Comparison of ENCODE assay signal across 18 cellular contexts in the genomic region with DNA sequence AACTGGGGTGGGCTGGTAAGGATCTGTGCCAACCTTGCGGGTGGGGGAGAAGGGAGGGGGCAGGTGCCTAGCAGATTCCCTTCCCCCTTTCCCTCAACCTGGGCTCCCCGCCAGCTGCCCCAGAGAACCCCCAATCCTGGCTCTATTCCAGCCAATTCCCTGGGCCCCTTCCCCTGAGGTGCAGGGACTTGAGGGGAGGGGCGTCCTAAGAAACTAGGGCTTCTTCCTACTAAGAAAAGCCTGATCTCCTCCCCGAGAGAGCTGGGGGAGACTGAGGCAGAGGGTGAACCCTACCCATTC. TPM values are rescaled to one million over a fixed set of nuclear protein-coding genes. Genes with fewer than 3 reads are reported as not detected.
A peak's percentile ranks its signal among the peaks of the same experiment; 100 is the strongest.
DNase-seq lines count a peak whose midpoint lies in the region; ATAC-seq and TF ChIP-seq lines count a peak whose summit lies in the region.
"Had no signal": no experiment of that assay in that cellular context is flagged by ENCODE, and none has a peak within 500 bp of the region (broad histone marks: within the 10 kb centered on the region; RNA-seq: fewer than 3 reads in every experiment).

No MANE protein-coding gene starts in this region.

- DNase-seq in DMS79 (lab: John Stamatoyannopoulos, UW) = peak; percentile 20
- DNase-seq in neural crest cell (ENCODE audit: low read depth, low spot score) = no peak
- no peak for DNase-seq in retina
- DNase-seq in foreskin melanocyte = no peak
- DNase-seq: activated CD4-positive, alpha-beta T cell treated with anti-CD3 and anti-CD28 coated beads for 36 hours; activated naive CD4-positive, alpha-beta T cell; cortex of kidney; DMS153; NCI-H226; T1000 had no signal

- peaks cover 20% of the 10 kb centered on the region for H3K4me1 ChIP-seq in HUES6 (ENCODE audit: control insufficient read depth, insufficient read depth, low read length)
- H3K4me1 ChIP-seq: pancreas had no signal

- peak overlapping the region; percentile 82; the same call in 1 of the 2 replicates for H3K4me3 ChIP-seq in HUES6 (ENCODE audit: low read depth, low read length)
- H3K4me3 ChIP-seq: pancreas had no signal

- H3K4me1 Mint-ChIP-seq in brain = peaks cover 47% of the 10 kb centered on the region
- peaks cover 18% of the 10 kb centered on the region for H3K4me1 Mint-ChIP-seq in neural crest cell

- TF ChIP-seq CTCF in brain (conservative IDR thresholded peaks at IDR 0.05) (no peak), neural crest cell (conservative IDR thresholded peaks at IDR 0.05) (no peak)

- no peak overlapping the region for H3K9ac ChIP-seq in HUES6 (ENCODE audit: low read length)

- no peaks in the 10 kb centered on the region for H3K9me3 ChIP-seq in HUES6 (ENCODE audit: control insufficient read depth, insufficient read depth, low read depth, low read length)
- H3K9me3 ChIP-seq: heart right ventricle, pancreas, SJCRH30, thoracic aorta had no signal

- H3K36me3 Mint-ChIP-seq in brain (no peaks in the 10 kb centered on the region), neural crest cell (ENCODE audit: low read depth) (no peaks in the 10 kb centered on the region)

- peaks cover 18% of the 10 kb centered on the region for H3K27me3 Mint-ChIP-seq in brain
- peaks cover 25% of the 10 kb centered on the region for H3K27me3 Mint-ChIP-seq in neural crest cell (ENCODE audit: low read depth)

- H3K9me3 Mint-ChIP-seq in brain (peaks cover 0 to 3% (median 0%) of the 10 kb centered on the region in 5 experiments), neural crest cell (no peaks in the 10 kb centered on the region)

- no peak overlapping the region for H3K27ac ChIP-seq in HUES6 (ENCODE audit: low read depth, low read length)
- H3K27ac ChIP-seq: heart right ventricle, pancreas, SJCRH30, thoracic aorta had no signal

- H3K27ac Mint-ChIP-seq in brain (peak overlapping the region; percentile 57 to 97 (median 86)), neural crest cell (ENCODE audit: unreplicated experiment) (no peak overlapping the region)
- H3K27ac Mint-ChIP-seq: activated CD4-positive, alpha-beta T cell treated with anti-CD3 and anti-CD28 coated beads for 36 hours had no signal

- peak overlapping the region; percentile 89 to 92 (median 90) for H3K4me3 Mint-ChIP-seq in brain
- H3K4me3 Mint-ChIP-seq in neural crest cell = peak overlapping the region; percentile 78
- H3K4me3 Mint-ChIP-seq: activated CD4-positive, alpha-beta T cell treated with anti-CD3 and anti-CD28 coated beads for 36 hours had no signal

- 0 out of 2 replicates have a peak, but pooled peaks cover 6% of the 10 kb centered on the region for H3K36me3 ChIP-seq in HUES6 (ENCODE audit: control insufficient read depth, insufficient read depth, low read length)
- H3K36me3 ChIP-seq: heart right ventricle, pancreas, SJCRH30, thoracic aorta had no signal

- ATAC-seq in GM21515 (IDR thresholded peaks at IDR 0.05; ENCODE audit: unreplicated experiment) = no peak
- ATAC-seq: activated CD4-positive, alpha-beta T cell treated with anti-CD3 and anti-CD28 coated beads for 36 hours; pancreas had no signal

- H3K27me3 ChIP-seq in HUES6 (ENCODE audit: control insufficient read depth, insufficient read depth, low read length) = peaks cover 19% of the 10 kb centered on the region
- H3K27me3 ChIP-seq: pancreas, SJCRH30 had no signal

RNA-seq across cellular contexts. Expression of gene FAM171A2, which starts 1.6 kb away (rescaled TPM):
- 62.5 TPM for polyA plus RNA-seq in brain (ENCODE audit: insufficient read depth, low read depth, low replicate concordance)
- 50.6 and 51.9 TPM in 2 replicates for total RNA-seq in neural crest cell

RNA-seq across cellular contexts. Expression of gene GRN, which starts 16.9 kb away (rescaled TPM):
- 164 TPM for polyA plus RNA-seq in brain (ENCODE audit: insufficient read depth, low read depth, low replicate concordance)
- total RNA-seq in neural crest cell = 59.7 and 70.0 TPM in 2 replicates

RNA-seq across cellular contexts. Expression of gene ITGA2B, which starts 27.4 kb away (rescaled TPM):
- polyA plus RNA-seq in brain (ENCODE audit: insufficient read depth, low read depth, low replicate concordance) = 0.97 TPM
- total RNA-seq in neural crest cell = 7.3 and 8.1 TPM in 2 replicates
- total RNA-seq: HT1080 had no signal

RNA-seq across cellular contexts. Expression of gene SLC25A39, which starts 37.4 kb away (rescaled TPM):
- 153 TPM for polyA plus RNA-seq in brain (ENCODE audit: insufficient read depth, low read depth, low replicate concordance)
- 114 and 122 TPM in 2 replicates for total RNA-seq in neural crest cell

RNA-seq across cellular contexts. Expression of gene RUNDC3A, which starts 53.6 kb away (rescaled TPM):
- 304 TPM for polyA plus RNA-seq in brain (ENCODE audit: insufficient read depth, low read depth, low replicate concordance)
- 8.7 and 12.9 TPM in 2 replicates for total RNA-seq in neural crest cell
